ENCODE assay signal across 25 cellular contexts in the genomic region with DNA sequence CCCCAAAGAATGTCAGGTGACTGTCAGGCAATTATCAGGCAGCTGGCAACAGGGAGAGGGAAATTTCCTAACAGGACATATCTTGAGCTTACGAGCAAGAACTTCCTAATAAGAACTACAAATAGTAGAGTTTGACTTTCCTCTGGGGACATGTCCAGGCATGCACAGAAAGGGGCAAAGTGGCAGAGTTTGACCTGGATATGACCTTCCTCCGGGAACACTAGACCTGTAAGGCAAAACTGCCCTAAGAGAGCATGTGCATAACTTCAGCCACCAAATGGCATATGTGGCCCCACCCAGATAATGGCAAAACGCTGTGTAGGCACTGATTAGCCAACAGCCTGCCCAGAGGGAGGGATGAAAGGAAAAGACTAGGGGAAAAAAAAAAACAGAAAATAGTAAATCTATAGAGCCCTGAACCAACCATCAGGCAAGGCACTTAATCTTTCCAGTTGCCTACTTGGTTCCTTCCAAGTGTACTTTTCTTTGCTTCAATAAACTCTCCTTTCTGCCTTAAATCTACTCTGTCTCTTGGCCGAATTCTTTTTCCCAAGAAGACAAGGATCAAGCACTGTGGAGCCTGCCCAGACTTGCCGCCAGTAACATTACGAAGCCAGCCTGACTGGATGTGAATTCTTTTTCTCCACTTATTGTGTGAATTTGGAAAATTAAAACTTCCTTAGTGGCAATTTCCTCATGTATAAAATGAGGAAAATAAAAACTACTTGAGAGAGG.
DNase-seq lines count a peak whose midpoint lies in the region; ATAC-seq, FAIRE-seq and TF ChIP-seq lines count a peak whose summit lies in the region.
"Had no signal": no experiment of that assay in that cellular context is flagged by ENCODE, and none has a peak within 500 bp of the region (broad histone marks: within the 10 kb centered on the region; RNA-seq: fewer than 3 reads in every experiment).

No MANE protein-coding gene starts in this region.

- H3K9me3 Mint-ChIP-seq in T-helper 2 cell treated with Interferon-gamma antibody and Interleukin-4, amounts not matched to agents 5 μg/mL and 100 μg/mL, for 36 hours: no peaks in the 10 kb centered on the region
- H3K9me3 Mint-ChIP-seq: dendritic cell treated with granulocyte-macrophage colony-stimulating factor and Interleukin-4, amounts not matched to agents 40 ng/mL and 50 ng/mL, for 4 days; naive thymus-derived CD8-positive, alpha-beta T cell had no signal

- H3K27ac Mint-ChIP-seq in T-helper 2 cell treated with Interferon-gamma antibody and Interleukin-4, amounts not matched to agents 5 μg/mL and 100 μg/mL, for 36 hours: no peak overlapping the region
- H3K27ac Mint-ChIP-seq: activated CD4-positive, alpha-beta T cell treated with anti-CD3 and anti-CD28 coated beads for 36 hours; dendritic cell treated with granulocyte-macrophage colony-stimulating factor and Interleukin-4, amounts not matched to agents 40 ng/mL and 50 ng/mL, for 4 days; stimulated activated naive B cell treated with anti-CD40 and anti-IgM and Interleukin-4, amounts not matched to agents 10 μg/mL and 1 μg/mL and 100 μg/mL, for 72 hours had no signal

- WGBS in right lobe of liver (ENCODE audit: insufficient coverage, low coverage, low lambda C conversion rate, missing lambda C conversion rate): 55% methylated on average over 6 of the region's 6 CpGs

- TF ChIP-seq CTCF in endothelial cell of umbilical vein (IDR thresholded peaks at IDR 0.05; ENCODE audit: extremely low read depth in 1 of 2, insufficient read depth in 1 of 2, low read depth in 1 of 2, low read length in 2 of 2) (no peak), right lobe of liver (IDR thresholded peaks at IDR 0.05) (no peak)

- no peak for FAIRE-seq in endothelial cell of umbilical vein (lab: Jason Lieb, UNC)
- FAIRE-seq: GM19239, H54, islet of Langerhans, TTC549 had no signal

- POLR2A ChIA-PET in endothelial cell of umbilical vein (lab: Charles Lee): no interaction called here

- DNase-seq in DMS 273 (lab: John Stamatoyannopoulos, UW; ENCODE audit: unreplicated experiment) (peak; percentile 41), LoVo (ENCODE audit: low spot score) (peak; percentile 30), endothelial cell of umbilical vein (ENCODE audit: low read depth, low spot score) (no peak), right lobe of liver (no peak), glomerular visceral epithelial cell (ENCODE audit: extremely low spot score) (no peak), G401 (ENCODE audit: low spot score) (no peak)
- DNase-seq in activated CD4-positive, alpha-beta T cell treated with anti-CD3 and anti-CD28 coated beads, Interleukin-2, amount 50 U/mL, for 4 hours: no peak
- no peak for DNase-seq in T-helper 2 cell treated with Interferon-gamma antibody and Interleukin-4, amounts not matched to agents 5 μg/mL and 100 μg/mL, for 36 hours (ENCODE audit: low spot score)
- DNase-seq: activated CD4-positive, alpha-beta T cell treated with anti-CD3 and anti-CD28 coated beads for 36 hours; COR-L47; heart left ventricle; MM.1S; naive thymus-derived CD8-positive, alpha-beta T cell; NCI-H187; NCI-H446 treated with DMSO at 0.1 percent for 48 hours; ovary; stimulated activated naive B cell treated with anti-CD40 and anti-IgM and Interleukin-4, amounts not matched to agents 10 μg/mL and 1 μg/mL and 100 μg/mL, for 72 hours had no signal

- no peaks in the 10 kb centered on the region for H3K79me2 ChIP-seq in endothelial cell of umbilical vein (ENCODE audit: control insufficient read depth, insufficient read depth, low read length)

- peaks cover under 1% of the 10 kb centered on the region for H3K27me3 Mint-ChIP-seq in T-helper 2 cell treated with Interferon-gamma antibody and Interleukin-4, amounts not matched to agents 5 μg/mL and 100 μg/mL, for 36 hours (ENCODE audit: low read depth)
- H3K27me3 Mint-ChIP-seq: activated CD4-positive, alpha-beta T cell treated with anti-CD3 and anti-CD28 coated beads for 36 hours; dendritic cell treated with granulocyte-macrophage colony-stimulating factor and Interleukin-4, amounts not matched to agents 40 ng/mL and 50 ng/mL, for 4 days had no signal

- no peaks in the 10 kb centered on the region for H3K36me3 ChIP-seq in endothelial cell of umbilical vein (ENCODE audit: control insufficient read depth in 2 of 2, extremely low read depth in 1 of 2, insufficient read depth in 2 of 2, low read length in 2 of 2)
- H3K36me3 ChIP-seq in right lobe of liver: no peaks in the 10 kb centered on the region
- H3K36me3 ChIP-seq: esophagus muscularis mucosa, heart left ventricle, ovary, thoracic aorta had no signal

- H3K27me3 ChIP-seq in endothelial cell of umbilical vein (ENCODE audit: control insufficient read depth in 2 of 2, insufficient read depth in 2 of 2, low read length in 2 of 2) (peaks cover under 1 to 3% of the 10 kb centered on the region in 2 experiments), right lobe of liver (no peaks in the 10 kb centered on the region)
- H3K27me3 ChIP-seq: esophagus muscularis mucosa, heart left ventricle, ovary had no signal

- H3K9me1 ChIP-seq in endothelial cell of umbilical vein (replicated peaks; ENCODE audit: control insufficient read depth, extremely low read depth, insufficient read depth, low read length): no peaks in the 10 kb centered on the region

- H3K4me2 ChIP-seq in endothelial cell of umbilical vein (ENCODE audit: insufficient read depth, low read length): no peak overlapping the region

- in situ Hi-C loops in G401 (cut with HindIII; ENCODE audit: low sequenced_read_pairs): no loop called here

- H3K9me3 ChIP-seq in endothelial cell of umbilical vein (replicated peaks; ENCODE audit: control insufficient read depth, insufficient read depth, low read length) (no peaks in the 10 kb centered on the region), right lobe of liver (no peaks in the 10 kb centered on the region)
- H3K9me3 ChIP-seq: esophagus muscularis mucosa, heart left ventricle, ovary, thoracic aorta had no signal

- H3K4me3 Mint-ChIP-seq in T-helper 2 cell treated with Interferon-gamma antibody and Interleukin-4, amounts not matched to agents 5 μg/mL and 100 μg/mL, for 36 hours: no peak overlapping the region
- H3K4me3 Mint-ChIP-seq: activated CD4-positive, alpha-beta T cell treated with anti-CD3 and anti-CD28 coated beads for 36 hours; dendritic cell treated with granulocyte-macrophage colony-stimulating factor and Interleukin-4, amounts not matched to agents 40 ng/mL and 50 ng/mL, for 4 days; naive thymus-derived CD8-positive, alpha-beta T cell; stimulated activated naive B cell treated with anti-CD40 and anti-IgM and Interleukin-4, amounts not matched to agents 10 μg/mL and 1 μg/mL and 100 μg/mL, for 72 hours had no signal

- dilution Hi-C loops in endothelial cell of umbilical vein (cut with MboI; ENCODE audit: extremely low pct_ligation_motif_present, low sequenced_read_pairs): no loop called here

- H3K36me3 Mint-ChIP-seq in T-helper 2 cell treated with Interferon-gamma antibody and Interleukin-4, amounts not matched to agents 5 μg/mL and 100 μg/mL, for 36 hours (ENCODE audit: low read depth): no peaks in the 10 kb centered on the region
- H3K36me3 Mint-ChIP-seq: naive thymus-derived CD8-positive, alpha-beta T cell; stimulated activated naive B cell treated with anti-CD40 and anti-IgM and Interleukin-4, amounts not matched to agents 10 μg/mL and 1 μg/mL and 100 μg/mL, for 72 hours had no signal

- peak overlapping the region; percentile 66 for H2AFZ ChIP-seq in endothelial cell of umbilical vein (ENCODE audit: low read depth, low read length)

- BruUV-seq in endothelial cell of umbilical vein (replicated peaks; lab: Mats Ljungman, UMichigan): no TSS peak

- CTCF ChIA-PET in endothelial cell of umbilical vein (lab: Charles Lee): interaction anchor here (1.0 kb wide), 1 partner anchor 449 kb away, joined by 3 read pairs; no protein-coding TSS in a partner anchor

- no peak overlapping the region for H3K27ac ChIP-seq in endothelial cell of umbilical vein (ENCODE audit: insufficient read depth, low read depth, low read length)
- H3K27ac ChIP-seq in right lobe of liver: no peak overlapping the region
- H3K27ac ChIP-seq: esophagus muscularis mucosa, heart left ventricle, ovary, thoracic aorta had no signal

- H3K4me1 ChIP-seq in endothelial cell of umbilical vein (ENCODE audit: control insufficient read depth, extremely low read depth, insufficient read depth, low read length): no peaks in the 10 kb centered on the region
- no peaks in the 10 kb centered on the region for H3K4me1 ChIP-seq in right lobe of liver
- H3K4me1 ChIP-seq: heart left ventricle had no signal

- H4K20me1 ChIP-seq in endothelial cell of umbilical vein (replicated peaks; ENCODE audit: control insufficient read depth, extremely low read depth, insufficient read depth, low read length): no peaks in the 10 kb centered on the region

- peak; percentile 53 to 82 (median 78) for ATAC-seq in right lobe of liver
- ATAC-seq: activated CD4-positive, alpha-beta T cell treated with anti-CD3 and anti-CD28 coated beads for 36 hours; heart left ventricle; naive thymus-derived CD8-positive, alpha-beta T cell; sciatic nerve; stimulated activated naive B cell treated with anti-CD40 and anti-IgM and Interleukin-4, amounts not matched to agents 10 μg/mL and 1 μg/mL and 100 μg/mL, for 72 hours had no signal

- no peaks in the 10 kb centered on the region for H3K4me1 Mint-ChIP-seq in T-helper 2 cell treated with Interferon-gamma antibody and Interleukin-4, amounts not matched to agents 5 μg/mL and 100 μg/mL, for 36 hours (ENCODE audit: low read depth)
- H3K4me1 Mint-ChIP-seq: activated CD4-positive, alpha-beta T cell treated with anti-CD3 and anti-CD28 coated beads for 36 hours; naive thymus-derived CD8-positive, alpha-beta T cell; stimulated activated naive B cell treated with anti-CD40 and anti-IgM and Interleukin-4, amounts not matched to agents 10 μg/mL and 1 μg/mL and 100 μg/mL, for 72 hours had no signal

- TF ChIP-seq POLR2A in endothelial cell of umbilical vein (IDR thresholded peaks at IDR 0.05; ENCODE audit: low read depth, low read length) (no peak), right lobe of liver (IDR thresholded peaks at IDR 0.05) (no peak)

- intact Hi-C loops in endothelial cell of umbilical vein (cut with micrococcal nuclease) (no loop called here), right lobe of liver (cut with DNase I) (no loop called here)

- no peak overlapping the region for H3K9ac ChIP-seq in endothelial cell of umbilical vein (replicated peaks; ENCODE audit: extremely low read depth, insufficient read depth, low read length)

- H3K4me3 ChIP-seq in endothelial cell of umbilical vein (replicated peaks in 1 of 3; ENCODE audit: insufficient read depth in 1 of 3, low read depth in 1 of 3, low read length in 3 of 3): no peak overlapping the region
- no peak overlapping the region for H3K4me3 ChIP-seq in right lobe of liver
- H3K4me3 ChIP-seq: esophagus muscularis mucosa, heart left ventricle, ovary, thoracic aorta had no signal

TF ChIP-seq in endothelial cell of umbilical vein, 7 proteins besides CTCF, POLR2A, EP300 and RAD21 (continues in another document):
- no peak for TF ChIP-seq MYC (IDR thresholded peaks at IDR 0.05; ENCODE audit: low read depth, low read length)
- TF ChIP-seq FOS (IDR thresholded peaks at IDR 0.05; ENCODE audit: borderline replicate concordance, insufficient read depth, low read length): no peak
- no peak for TF ChIP-seq POLR2AphosphoS5 (IDR thresholded peaks at IDR 0.05; ENCODE audit: insufficient read depth, low read depth, low read length)

Comparison
In these comparisons a context has a peak if more than half of its experiments do, and no peak if none do; other contexts are left out.
1. DNase-seq: peak in DMS 273 (single experiment) and LoVo (single experiment); none in endothelial cell of umbilical vein (single experiment), right lobe of liver (0 of 3), activated CD4-positive, alpha-beta T cell treated with anti-CD3 and anti-CD28 coated beads, Interleukin-2, amount 50 U/mL, for 4 hours (0 of 2), T-helper 2 cell treated with Interferon-gamma antibody and Interleukin-4, amounts not matched to agents 5 μg/mL and 100 μg/mL, for 36 hours (single experiment), glomerular visceral epithelial cell (single experiment) and G401 (single experiment).